Comparison of ENCODE assay signal across 8 cellular contexts in the genomic region with DNA sequence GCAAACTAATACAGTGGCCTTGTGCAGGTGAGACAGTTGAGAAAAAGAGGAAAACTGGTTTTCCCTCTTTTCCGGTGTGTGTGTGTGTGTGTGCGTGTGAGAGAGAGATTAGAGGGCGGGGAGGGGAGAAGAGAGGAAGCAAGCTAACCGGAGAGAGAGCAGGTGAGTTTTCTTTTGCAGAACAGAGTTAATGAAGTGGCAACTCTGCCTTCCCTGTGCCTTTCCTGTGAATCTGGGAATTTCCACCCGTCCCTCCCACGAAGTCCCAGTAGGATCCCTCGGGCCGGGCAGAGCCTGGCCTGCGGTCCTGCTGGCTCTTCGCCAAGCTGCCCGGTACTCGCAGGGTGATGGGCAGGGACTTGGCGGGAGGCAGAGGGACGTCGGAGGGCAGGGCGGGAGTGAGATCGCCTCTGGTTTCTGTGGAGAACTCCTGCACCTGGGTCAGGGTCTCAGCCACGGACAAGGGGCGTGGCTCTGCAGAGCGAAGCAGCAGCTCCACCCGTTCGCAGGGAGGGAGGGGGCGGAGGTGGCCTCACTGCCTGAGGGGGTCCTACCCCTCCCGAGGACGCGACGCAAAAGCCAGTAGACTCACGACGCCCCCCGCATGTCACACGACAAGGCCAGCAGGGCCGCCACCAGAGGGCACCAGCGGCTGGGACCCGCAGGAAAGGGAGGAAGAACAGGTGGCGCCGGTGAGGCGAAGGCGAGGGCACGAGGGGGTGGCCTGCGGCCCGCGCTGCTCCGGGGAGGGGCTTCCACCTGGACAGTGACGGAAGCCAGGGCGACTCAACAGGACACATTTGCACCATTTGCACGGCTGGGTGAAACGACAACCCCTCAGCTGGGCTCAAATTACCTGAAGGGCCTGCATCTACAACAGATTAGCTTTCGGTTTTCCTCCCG. TPM values are rescaled to one million over a fixed set of nuclear protein-coding genes. Genes with fewer than 3 reads are reported as not detected.
DNase-seq lines count a peak whose midpoint lies in the region; ATAC-seq and TF ChIP-seq lines count a peak whose summit lies in the region.

No MANE protein-coding gene starts in this region.

- TF ChIP-seq CTCF in WTC11 (IDR thresholded peaks at IDR 0.05) (peak; percentile 38; the same call in 1 of the 2 replicates), cardiac fibroblast (IDR thresholded peaks at IDR 0.05; ENCODE audit: low read depth, low read length) (peak; percentile 71)

- POLR2A ChIA-PET in WTC11 (lab: Charles Lee), result interaction anchor here (1.7 kb wide), 1 partner anchor 12 kb away, joined by 6 read pairs; no protein-coding TSS in a partner anchor

- peaks cover 27% of the 10 kb centered on the region for H3K27me3 Mint-ChIP-seq in WTC11 (ENCODE audit: low read depth)

- DNase-seq in AG20443 (ENCODE audit: low spot score) (peak; percentile 74), NCI-H2029 (lab: John Stamatoyannopoulos, UW) (peak; percentile 98), WTC11 (ENCODE audit: low spot score) (peak; percentile 93), cardiac fibroblast (ENCODE audit: low read depth in 2 of 2) (peak; percentile 15 to 22), left colon (peak; percentile 54 to 83)
- peak; percentile 79 for DNase-seq in stimulated activated CD4-positive, alpha-beta T cell treated with anti-CD3 and anti-CD28 coated beads, Interleukin-4, amount 100 ng/mL, for 1 hour

- H3K4me1 Mint-ChIP-seq in WTC11, result peaks cover 21% of the 10 kb centered on the region

- peak overlapping the region; percentile 66 for H3K4me3 Mint-ChIP-seq in WTC11

- peaks cover 10% of the 10 kb centered on the region for H3K36me3 Mint-ChIP-seq in WTC11

- CTCF ChIA-PET in WTC11 (lab: Charles Lee), result interaction anchor here (0.9 to 2.2 kb wide), 14 partner anchors 14 to 258 kb away, joined by 3 to 14 read pairs (median 4); a partner anchor contains a TSS

- H3K9me3 Mint-ChIP-seq in WTC11, result peaks cover 25% of the 10 kb centered on the region

- peak overlapping the region; percentile 35 to 44 for H3K4me3 ChIP-seq in cardiac fibroblast (replicated peaks in 1 of 2; ENCODE audit: low read depth in 2 of 2, low read length in 2 of 2)

- intact Hi-C loops in left colon (cut with DNase I, micrococcal nuclease), result loop anchor here in 1 of 2 donors (10.0 kb wide), 1 partner anchor 79 kb away; no protein-coding TSS in a partner anchor

- H3K27ac Mint-ChIP-seq in WTC11, result no peak overlapping the region; the same call in 1 of the 2 replicates

- peak; percentile 63 for ATAC-seq in GM21576 (IDR thresholded peaks at IDR 0.05; ENCODE audit: unreplicated experiment)
- ATAC-seq in WTC11, result peak; percentile 90
- peak; percentile 88 for ATAC-seq in left colon
- no peak for ATAC-seq in GM18873 (IDR thresholded peaks at IDR 0.05; ENCODE audit: low FRiP score, unreplicated experiment)

TF ChIP-seq in WTC11, 78 proteins besides CTCF, POLR2A, EP300 and RAD21 (continues in another document):
- TF ChIP-seq ZNF138 (CRISPR knock-in tag; conservative IDR thresholded peaks at IDR 0.05), result no peak; the same call in 1 of the 2 replicates
- TF ChIP-seq, protein P1, sequence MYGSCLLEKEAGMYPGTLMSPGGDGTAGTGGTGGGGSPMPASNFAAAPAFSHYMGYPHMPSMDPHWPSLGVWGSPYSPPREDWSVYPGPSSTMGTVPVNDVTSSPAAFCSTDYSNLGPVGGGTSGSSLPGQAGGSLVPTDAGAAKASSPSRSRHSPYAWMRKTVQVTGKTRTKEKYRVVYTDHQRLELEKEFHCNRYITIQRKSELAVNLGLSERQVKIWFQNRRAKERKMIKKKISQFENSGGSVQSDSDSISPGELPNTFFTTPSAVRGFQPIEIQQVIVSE (CRISPR knock-in tag; IDR thresholded peaks at IDR 0.05; ENCODE audit: borderline replicate concordance), result no peak
- no peak for TF ChIP-seq HMGA2 (CRISPR knock-in tag; IDR thresholded peaks at IDR 0.05)
- peak; percentile 29; the same call in 1 of the 2 replicates for TF ChIP-seq ZNF423 (CRISPR knock-in tag; IDR thresholded peaks at IDR 0.05)
- peak; percentile 100 for TF ChIP-seq FOXP1 (CRISPR knock-in tag; IDR thresholded peaks at IDR 0.05; ENCODE audit: borderline replicate concordance)
- TF ChIP-seq, protein P2, sequence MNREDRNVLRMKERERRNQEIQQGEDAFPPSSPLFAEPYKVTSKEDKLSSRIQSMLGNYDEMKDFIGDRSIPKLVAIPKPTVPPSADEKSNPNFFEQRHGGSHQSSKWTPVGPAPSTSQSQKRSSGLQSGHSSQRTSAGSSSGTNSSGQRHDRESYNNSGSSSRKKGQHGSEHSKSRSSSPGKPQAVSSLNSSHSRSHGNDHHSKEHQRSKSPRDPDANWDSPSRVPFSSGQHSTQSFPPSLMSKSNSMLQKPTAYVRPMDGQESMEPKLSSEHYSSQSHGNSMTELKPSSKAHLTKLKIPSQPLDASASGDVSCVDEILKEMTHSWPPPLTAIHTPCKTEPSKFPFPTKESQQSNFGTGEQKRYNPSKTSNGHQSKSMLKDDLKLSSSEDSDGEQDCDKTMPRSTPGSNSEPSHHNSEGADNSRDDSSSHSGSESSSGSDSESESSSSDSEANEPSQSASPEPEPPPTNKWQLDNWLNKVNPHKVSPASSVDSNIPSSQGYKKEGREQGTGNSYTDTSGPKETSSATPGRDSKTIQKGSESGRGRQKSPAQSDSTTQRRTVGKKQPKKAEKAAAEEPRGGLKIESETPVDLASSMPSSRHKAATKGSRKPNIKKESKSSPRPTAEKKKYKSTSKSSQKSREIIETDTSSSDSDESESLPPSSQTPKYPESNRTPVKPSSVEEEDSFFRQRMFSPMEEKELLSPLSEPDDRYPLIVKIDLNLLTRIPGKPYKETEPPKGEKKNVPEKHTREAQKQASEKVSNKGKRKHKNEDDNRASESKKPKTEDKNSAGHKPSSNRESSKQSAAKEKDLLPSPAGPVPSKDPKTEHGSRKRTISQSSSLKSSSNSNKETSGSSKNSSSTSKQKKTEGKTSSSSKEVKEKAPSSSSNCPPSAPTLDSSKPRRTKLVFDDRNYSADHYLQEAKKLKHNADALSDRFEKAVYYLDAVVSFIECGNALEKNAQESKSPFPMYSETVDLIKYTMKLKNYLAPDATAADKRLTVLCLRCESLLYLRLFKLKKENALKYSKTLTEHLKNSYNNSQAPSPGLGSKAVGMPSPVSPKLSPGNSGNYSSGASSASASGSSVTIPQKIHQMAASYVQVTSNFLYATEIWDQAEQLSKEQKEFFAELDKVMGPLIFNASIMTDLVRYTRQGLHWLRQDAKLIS (CRISPR knock-in tag; IDR thresholded peaks at IDR 0.05; ENCODE audit: borderline replicate concordance), result peak; percentile 96; the same call in 1 of the 2 replicates
- peak; percentile 99 for TF ChIP-seq TEAD1 (CRISPR knock-in tag; IDR thresholded peaks at IDR 0.05)
- TF ChIP-seq SOX15 (CRISPR knock-in tag; IDR thresholded peaks at IDR 0.05), result no peak
- TF ChIP-seq ELF4 (CRISPR knock-in tag; IDR thresholded peaks at IDR 0.05; ENCODE audit: low read depth), result peak; percentile 91; the same call in 1 of the 2 replicates
- no peak; the same call in 1 of the 2 replicates for TF ChIP-seq ZBTB21 (CRISPR knock-in tag; IDR thresholded peaks at IDR 0.05; ENCODE audit: borderline replicate concordance)
- TF ChIP-seq GABPB1 (CRISPR knock-in tag; IDR thresholded peaks at IDR 0.05), result peak; percentile 11; the same call in 1 of the 2 replicates
- TF ChIP-seq NR2C2 (CRISPR knock-in tag; IDR thresholded peaks at IDR 0.05), result peak; percentile 89
- TF ChIP-seq TP53 (CRISPR knock-in tag; IDR thresholded peaks at IDR 0.05), result peak; percentile 91; the same call in 1 of the 2 replicates
- peak; percentile 93 for TF ChIP-seq SP1 (CRISPR knock-in tag; conservative IDR thresholded peaks at IDR 0.05)
- TF ChIP-seq ESRRA (CRISPR knock-in tag; IDR thresholded peaks at IDR 0.05; ENCODE audit: borderline replicate concordance), result peak; percentile 95
- TF ChIP-seq, protein P3, sequence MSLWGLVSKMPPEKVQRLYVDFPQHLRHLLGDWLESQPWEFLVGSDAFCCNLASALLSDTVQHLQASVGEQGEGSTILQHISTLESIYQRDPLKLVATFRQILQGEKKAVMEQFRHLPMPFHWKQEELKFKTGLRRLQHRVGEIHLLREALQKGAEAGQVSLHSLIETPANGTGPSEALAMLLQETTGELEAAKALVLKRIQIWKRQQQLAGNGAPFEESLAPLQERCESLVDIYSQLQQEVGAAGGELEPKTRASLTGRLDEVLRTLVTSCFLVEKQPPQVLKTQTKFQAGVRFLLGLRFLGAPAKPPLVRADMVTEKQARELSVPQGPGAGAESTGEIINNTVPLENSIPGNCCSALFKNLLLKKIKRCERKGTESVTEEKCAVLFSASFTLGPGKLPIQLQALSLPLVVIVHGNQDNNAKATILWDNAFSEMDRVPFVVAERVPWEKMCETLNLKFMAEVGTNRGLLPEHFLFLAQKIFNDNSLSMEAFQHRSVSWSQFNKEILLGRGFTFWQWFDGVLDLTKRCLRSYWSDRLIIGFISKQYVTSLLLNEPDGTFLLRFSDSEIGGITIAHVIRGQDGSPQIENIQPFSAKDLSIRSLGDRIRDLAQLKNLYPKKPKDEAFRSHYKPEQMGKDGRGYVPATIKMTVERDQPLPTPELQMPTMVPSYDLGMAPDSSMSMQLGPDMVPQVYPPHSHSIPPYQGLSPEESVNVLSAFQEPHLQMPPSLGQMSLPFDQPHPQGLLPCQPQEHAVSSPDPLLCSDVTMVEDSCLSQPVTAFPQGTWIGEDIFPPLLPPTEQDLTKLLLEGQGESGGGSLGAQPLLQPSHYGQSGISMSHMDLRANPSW (CRISPR knock-in tag; conservative IDR thresholded peaks at IDR 0.05; ENCODE audit: low read depth), result no peak
- TF ChIP-seq, protein P4, sequence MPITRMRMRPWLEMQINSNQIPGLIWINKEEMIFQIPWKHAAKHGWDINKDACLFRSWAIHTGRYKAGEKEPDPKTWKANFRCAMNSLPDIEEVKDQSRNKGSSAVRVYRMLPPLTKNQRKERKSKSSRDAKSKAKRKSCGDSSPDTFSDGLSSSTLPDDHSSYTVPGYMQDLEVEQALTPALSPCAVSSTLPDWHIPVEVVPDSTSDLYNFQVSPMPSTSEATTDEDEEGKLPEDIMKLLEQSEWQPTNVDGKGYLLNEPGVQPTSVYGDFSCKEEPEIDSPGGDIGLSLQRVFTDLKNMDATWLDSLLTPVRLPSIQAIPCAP (CRISPR knock-in tag; IDR thresholded peaks at IDR 0.05), result peak; percentile 96

RNA-seq across cellular contexts. Expression of a gene that starts 51.2 kb away (rescaled TPM):
- total RNA-seq in WTC11 (2021) (4.4 to 7.1 TPM (median 6.7 TPM) in 3 replicates), left colon (under 1 TPM in 1 of 2 donors, not detected in 1; 0.06 TPM)

RNA-seq across cellular contexts. Expression of a gene that starts 59.2 kb away (rescaled TPM):
- total RNA-seq in WTC11 (2021) (28.1 to 31.6 TPM (median 30.4 TPM) in 3 replicates), left colon (10 to 100 TPM; 41.3 to 47.9 TPM)

Comparison
In these comparisons a context has a peak if more than half of its experiments do, and no peak if none do; other contexts are left out.
1. DNase-seq: peak in every context shown above with its lines; median percentile 98 in NCI-H2029; 93 in WTC11; 79 in stimulated activated CD4-positive, alpha-beta T cell treated with anti-CD3 and anti-CD28 coated beads, Interleukin-4, amount 100 ng/mL, for 1 hour; 74 in AG20443; 68 in left colon; 18 in cardiac fibroblast.